ENCODE assay signal across 22 cellular contexts in the genomic region with DNA sequence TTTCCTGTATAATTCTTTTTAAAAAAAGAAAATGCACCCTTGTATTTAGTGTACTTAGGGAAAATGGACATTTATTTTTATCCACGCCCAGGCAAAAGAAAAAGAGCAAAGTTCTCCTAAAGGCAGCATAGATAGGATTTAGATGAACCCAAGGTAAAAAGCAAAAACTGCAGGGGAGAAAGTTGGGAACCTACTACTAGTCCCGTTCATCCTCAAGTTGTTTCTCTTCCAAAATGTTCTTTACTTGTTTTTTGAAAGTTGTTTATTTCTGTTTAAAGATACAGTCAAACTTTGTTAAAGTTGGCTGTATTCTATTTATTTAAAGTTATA.
"Had no signal": no experiment of that assay in that cellular context is flagged by ENCODE, and none has a peak within 500 bp of the region (broad histone marks: within the 10 kb centered on the region; RNA-seq: fewer than 3 reads in every experiment).

No MANE protein-coding gene starts in this region.

- H3K27me3 ChIP-seq: breast epithelium, suprapubic skin, upper lobe of right lung had no signal

- H3K9ac ChIP-seq: parathyroid adenoma had no signal

- H3K9me3 ChIP-seq: breast epithelium, suprapubic skin, upper lobe of right lung had no signal

- H3K36me3 ChIP-seq: breast epithelium, suprapubic skin, upper lobe of right lung had no signal

- FAIRE-seq: keratinocyte had no signal

- H3K4me3 ChIP-seq: breast epithelium, suprapubic skin, upper lobe of right lung had no signal

- H3K4me1 ChIP-seq: breast epithelium, parathyroid adenoma, upper lobe of right lung had no signal

- ATAC-seq: effector memory CD8-positive, alpha-beta T cell; naive thymus-derived CD4-positive, alpha-beta T cell; upper lobe of right lung had no signal

- H3K27ac ChIP-seq: parathyroid adenoma, suprapubic skin, upper lobe of right lung, VCaP had no signal

- H2AFZ ChIP-seq: parathyroid adenoma had no signal

- H3K79me2 ChIP-seq: parathyroid adenoma had no signal

- DNase-seq: activated CD4-positive, alpha-beta T cell treated with anti-CD3 and anti-CD28 coated beads, Interleukin-2, amount 50 U/mL, for 1 hour; activated CD4-positive, CD25-positive, alpha-beta regulatory T cell treated with anti-CD3 and anti-CD28 coated beads, Interleukin-2, amount 50 U/mL, for 72 hours; activated CD8-positive, alpha-beta memory T cell treated with anti-CD3 and anti-CD28 coated beads, Interleukin-2, amount 50 U/mL, for 4 hours; activated effector memory CD4-positive, alpha-beta T cell treated with Interleukin-2 at 50 U/mL for 16 hours; activated naive CD4-positive, alpha-beta T cell treated with anti-CD3 and anti-CD28 coated beads, Interleukin-2, amount 10 ng/mL, durations not matched to agents 7 days and 5 days; activated naive CD8-positive, alpha-beta T cell treated with anti-CD3 and anti-CD28 coated beads, Interleukin-2, amount 50 U/mL, for 24 hours; activated T-cell treated with anti-CD3 and anti-CD28 coated beads, Interleukin-2, amount 50 U/mL, for 4 hours; aorta; effector memory CD8-positive, alpha-beta T cell; foreskin fibroblast; glutamatergic neuron; mesendoderm; naive thymus-derived CD4-positive, alpha-beta T cell; stimulated activated CD8-positive, alpha-beta memory T cell treated with anti-CD3 and anti-CD28 coated beads, Interleukin-4, amount 100 ng/mL, for 48 hours; stimulated activated naive CD4-positive, alpha-beta T cell treated with Interleukin-2 at 50 U/mL for 16 hours; SW 1271; upper lobe of right lung had no signal
